In the genomic region with DNA sequence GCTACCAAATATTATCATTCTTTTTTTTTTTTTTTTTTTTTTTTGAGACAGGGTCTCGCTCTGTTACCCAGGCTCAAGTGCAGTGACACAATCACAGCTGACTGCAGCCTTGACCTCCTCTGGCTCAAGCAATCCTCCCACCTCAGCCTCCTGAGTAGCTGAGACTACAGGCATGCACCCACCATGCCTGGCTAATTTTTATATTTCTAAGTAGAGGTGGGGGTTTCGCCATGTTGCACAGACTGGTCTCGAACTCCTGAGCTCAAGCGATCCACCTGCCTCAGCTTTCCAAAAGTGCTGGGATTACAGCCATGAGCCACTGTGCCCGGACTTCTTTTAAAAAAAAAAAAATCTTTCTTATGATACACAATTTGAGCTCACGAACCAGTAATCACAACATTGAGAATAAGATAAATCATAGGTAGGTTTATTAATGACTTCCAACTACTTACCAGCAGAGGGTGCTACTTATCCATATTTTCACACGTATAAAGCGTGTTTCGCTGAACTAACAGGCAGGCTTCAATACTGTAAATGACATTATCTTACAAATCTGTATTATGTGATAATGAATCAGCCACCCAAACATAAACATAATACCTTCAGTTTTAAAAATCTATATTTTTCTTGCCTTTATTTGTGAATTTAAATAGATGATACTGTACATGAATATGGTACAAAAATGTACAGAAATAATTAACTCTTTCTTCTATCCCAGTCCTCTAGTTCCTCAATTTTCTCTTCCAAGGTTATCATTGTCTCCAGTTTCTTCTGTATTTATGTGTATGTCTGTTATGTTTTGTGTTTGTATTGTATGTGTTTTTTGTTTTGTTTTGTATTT, we compare ENCODE assay signal across 8 cellular contexts. TPM values are rescaled to one million over a fixed set of nuclear protein-coding genes. Genes with fewer than 3 reads are reported as not detected.
DNase-seq lines count a peak whose midpoint lies in the region; ATAC-seq and TF ChIP-seq lines count a peak whose summit lies in the region.

No MANE protein-coding gene starts in this region.

- peak; percentile 68 for ATAC-seq in GM18502 (IDR thresholded peaks at IDR 0.05; ENCODE audit: poor library complexity, unreplicated experiment)
- ATAC-seq in HG03558 (IDR thresholded peaks at IDR 0.05; ENCODE audit: extremely low read depth, unreplicated experiment) = peak; percentile 51
- ATAC-seq in body of pancreas = peak; percentile 79
- ATAC-seq in stimulated activated memory B cell treated with anti-CD40 and anti-IgM and Interleukin-4, amounts not matched to agents 10 μg/mL and 1 μg/mL and 100 μg/mL, for 72 hours = peak; percentile 82
- no peak for ATAC-seq in HG03108 (IDR thresholded peaks at IDR 0.05; ENCODE audit: unreplicated experiment)

- intact Hi-C loops in body of pancreas (cut with DNase I) = no loop called here

- H3K36me3 Mint-ChIP-seq in stimulated activated memory B cell treated with anti-CD40 and anti-IgM and Interleukin-4, amounts not matched to agents 10 μg/mL and 1 μg/mL and 100 μg/mL, for 72 hours = no peaks in the 10 kb centered on the region

- no peak for TF ChIP-seq POLR2A in body of pancreas (IDR thresholded peaks at IDR 0.05)

- peaks cover 31% of the 10 kb centered on the region for H3K4me1 Mint-ChIP-seq in stimulated activated memory B cell treated with anti-CD40 and anti-IgM and Interleukin-4, amounts not matched to agents 10 μg/mL and 1 μg/mL and 100 μg/mL, for 72 hours

- H3K27me3 Mint-ChIP-seq in stimulated activated memory B cell treated with anti-CD40 and anti-IgM and Interleukin-4, amounts not matched to agents 10 μg/mL and 1 μg/mL and 100 μg/mL, for 72 hours = no peaks in the 10 kb centered on the region

- H3K27me3 ChIP-seq in body of pancreas = no peaks in the 10 kb centered on the region

- TF ChIP-seq CTCF in body of pancreas (IDR thresholded peaks at IDR 0.05) = peak in 6 of 7 experiments; percentile 59 to 83 (median 76)

- H3K9me3 ChIP-seq in body of pancreas = no peaks in the 10 kb centered on the region

- H3K9me3 Mint-ChIP-seq in stimulated activated memory B cell treated with anti-CD40 and anti-IgM and Interleukin-4, amounts not matched to agents 10 μg/mL and 1 μg/mL and 100 μg/mL, for 72 hours = no peaks in the 10 kb centered on the region

- DNase-seq in AG20443 (ENCODE audit: low spot score) (peak; percentile 54), NCI-H69 (lab: John Stamatoyannopoulos, UW) (peak; percentile 77), body of pancreas (peak in 1 of 4 donors; percentile 37), iPS-NIHi11 (ENCODE audit: low spot score) (peak; percentile 55)

- no peak overlapping the region for H3K4me3 ChIP-seq in body of pancreas

- H3K4me1 ChIP-seq in body of pancreas = peaks cover 5% of the 10 kb centered on the region

- WGBS in body of pancreas, 2 donors = 33 to 35% methylated on average over 9 of the region's 9 CpGs

- no peak overlapping the region for H3K4me3 Mint-ChIP-seq in stimulated activated memory B cell treated with anti-CD40 and anti-IgM and Interleukin-4, amounts not matched to agents 10 μg/mL and 1 μg/mL and 100 μg/mL, for 72 hours

- no peak overlapping the region for H3K27ac Mint-ChIP-seq in stimulated activated memory B cell treated with anti-CD40 and anti-IgM and Interleukin-4, amounts not matched to agents 10 μg/mL and 1 μg/mL and 100 μg/mL, for 72 hours

- H3K27ac ChIP-seq in body of pancreas = no peak overlapping the region

- H3K36me3 ChIP-seq in body of pancreas (replicated peaks in 1 of 2; ENCODE audit: insufficient read depth in 1 of 2, low read depth in 2 of 2) = no peaks in the 10 kb centered on the region

RNA-seq across cellular contexts. Expression of gene BCAT1, which starts 42.5 kb away (rescaled TPM):
- total RNA-seq in body of pancreas = 10 to 100 TPM; 30.0 to 59.7 TPM
